8 cellular contexts compared by ENCODE assay signal in genomic region chr13:40682449-40683240, GRCh38. TPM values are rescaled to one million over a fixed set of nuclear protein-coding genes. Genes with fewer than 3 reads are reported as not detected.
DNase-seq lines count a peak whose midpoint lies in the region; ATAC-seq, FAIRE-seq and TF ChIP-seq lines count a peak whose summit lies in the region.

No MANE protein-coding gene starts in this region.

- FAIRE-seq in H54 (lab: Jason Lieb, UNC): no peak

- POLR2A ChIA-PET in naive thymus-derived CD8-positive, alpha-beta T cell (lab: Charles Lee): interaction anchor here (0.7 to 3.8 kb wide), 4 partner anchors 14 to 740 kb away, joined by 3 to 14 read pairs (median 3); no protein-coding TSS in a partner anchor

- H3K27me3 ChIP-seq in brain microvascular endothelial cell (replicated peaks): no peaks in the 10 kb centered on the region

- no peak overlapping the region for H3K27ac ChIP-seq in brain microvascular endothelial cell

- peaks cover 16% of the 10 kb centered on the region for H3K4me1 Mint-ChIP-seq in activated naive CD4-positive, alpha-beta T cell treated with anti-CD3 and anti-CD28 coated beads, Interleukin-2, amount 50 U/mL, for 24 hours
- peaks cover 12% of the 10 kb centered on the region for H3K4me1 Mint-ChIP-seq in activated naive CD4-positive, alpha-beta T cell treated with anti-CD3 and anti-CD28 coated beads for 36 hours (ENCODE audit: low read depth)
- peaks cover 6 to 16% (median 12%) of the 10 kb centered on the region in 4 donors for H3K4me1 Mint-ChIP-seq in naive thymus-derived CD8-positive, alpha-beta T cell

- no peaks in the 10 kb centered on the region for H3K27me3 Mint-ChIP-seq in activated naive CD4-positive, alpha-beta T cell treated with anti-CD3 and anti-CD28 coated beads, Interleukin-2, amount 50 U/mL, for 24 hours
- no peaks in the 10 kb centered on the region for H3K27me3 Mint-ChIP-seq in activated naive CD4-positive, alpha-beta T cell treated with anti-CD3 and anti-CD28 coated beads for 36 hours (ENCODE audit: low read depth)
- H3K27me3 Mint-ChIP-seq in naive thymus-derived CD8-positive, alpha-beta T cell: no peaks in the 10 kb centered on the region

- TF ChIP-seq CTCF in choroid plexus epithelial cell (conservative IDR thresholded peaks at IDR 0.05; ENCODE audit: low read depth, low read length) (peak; percentile 45), brain microvascular endothelial cell (IDR thresholded peaks at IDR 0.05; ENCODE audit: low read depth, low read length, missing control alignments) (no peak)

- H3K36me3 ChIP-seq in brain microvascular endothelial cell (replicated peaks): no peaks in the 10 kb centered on the region

- peak; percentile 54 to 75 for ATAC-seq in naive thymus-derived CD8-positive, alpha-beta T cell
- ATAC-seq in HG03045 (IDR thresholded peaks at IDR 0.05; ENCODE audit: unreplicated experiment): no peak

- CTCF ChIA-PET in activated naive CD4-positive, alpha-beta T cell treated with anti-CD3 and anti-CD28 coated beads for 36 hours (lab: Charles Lee): interaction anchor here (0.6 to 4.1 kb wide), 47 partner anchors 9 to 1012 kb away, joined by 3 to 30 read pairs (median 3); no protein-coding TSS in a partner anchor

- no peak for TF ChIP-seq POLR2A in H54 (IDR thresholded peaks at IDR 0.05; ENCODE audit: low read depth, low read length)

- peak overlapping the region; percentile 62 for H3K27ac Mint-ChIP-seq in activated naive CD4-positive, alpha-beta T cell treated with anti-CD3 and anti-CD28 coated beads, Interleukin-2, amount 50 U/mL, for 24 hours
- no peak overlapping the region for H3K27ac Mint-ChIP-seq in activated naive CD4-positive, alpha-beta T cell treated with anti-CD3 and anti-CD28 coated beads for 36 hours
- peak overlapping the region in 5 of 10 donors; percentile 14 to 83 (median 54) for H3K27ac Mint-ChIP-seq in naive thymus-derived CD8-positive, alpha-beta T cell

- H3K4me3 ChIP-seq in choroid plexus epithelial cell (ENCODE audit: low read depth, low read length): no peak overlapping the region
- H3K4me3 ChIP-seq in brain microvascular endothelial cell (ENCODE audit: low read depth, low read length): no peak overlapping the region

- intact Hi-C loops in activated naive CD4-positive, alpha-beta T cell treated with anti-CD3 and anti-CD28 coated beads for 36 hours (cut with micrococcal nuclease): loop anchor here (1.0 to 5.0 kb wide), 7 partner anchors 95 to 998 kb away; no protein-coding TSS in a partner anchor

- H3K9me3 Mint-ChIP-seq in activated naive CD4-positive, alpha-beta T cell treated with anti-CD3 and anti-CD28 coated beads, Interleukin-2, amount 50 U/mL, for 24 hours: no peaks in the 10 kb centered on the region
- H3K9me3 Mint-ChIP-seq in activated naive CD4-positive, alpha-beta T cell treated with anti-CD3 and anti-CD28 coated beads for 36 hours: no peaks in the 10 kb centered on the region
- H3K9me3 Mint-ChIP-seq in naive thymus-derived CD8-positive, alpha-beta T cell: no peaks in the 10 kb centered on the region

- in situ Hi-C loops in brain microvascular endothelial cell (cut with HindIII; ENCODE audit: low pct_ligation_motif_present, low sequenced_read_pairs): no loop called here

- H3K36me3 Mint-ChIP-seq in activated naive CD4-positive, alpha-beta T cell treated with anti-CD3 and anti-CD28 coated beads, Interleukin-2, amount 50 U/mL, for 24 hours: no peaks in the 10 kb centered on the region
- no peaks in the 10 kb centered on the region for H3K36me3 Mint-ChIP-seq in activated naive CD4-positive, alpha-beta T cell treated with anti-CD3 and anti-CD28 coated beads for 36 hours (ENCODE audit: low read depth)
- no peaks in the 10 kb centered on the region for H3K36me3 Mint-ChIP-seq in naive thymus-derived CD8-positive, alpha-beta T cell

- DNase-seq in activated naive CD4-positive, alpha-beta T cell treated with anti-CD3 and anti-CD28 coated beads for 36 hours: no peak
- peak; percentile 33 for DNase-seq in NCI-H526 treated with DMSO at 0.1 percent for 48 hours (lab: John Stamatoyannopoulos, UW)
- peak; percentile 56 for DNase-seq in choroid plexus epithelial cell (ENCODE audit: low read depth)
- peak in 3 of 10 donors; percentile 57 to 68 (median 58) for DNase-seq in naive thymus-derived CD8-positive, alpha-beta T cell
- no peak for DNase-seq in H54 (ENCODE audit: insufficient read length, low spot score)
- DNase-seq in brain microvascular endothelial cell: no peak

- H3K4me3 Mint-ChIP-seq in activated naive CD4-positive, alpha-beta T cell treated with anti-CD3 and anti-CD28 coated beads, Interleukin-2, amount 50 U/mL, for 24 hours: peak overlapping the region; percentile 67
- H3K4me3 Mint-ChIP-seq in activated naive CD4-positive, alpha-beta T cell treated with anti-CD3 and anti-CD28 coated beads for 36 hours: no peak overlapping the region
- H3K4me3 Mint-ChIP-seq in naive thymus-derived CD8-positive, alpha-beta T cell: peak overlapping the region in 5 of 10 donors; percentile 15 to 60 (median 32)

RNA-seq across cellular contexts. Expression of gene FOXO1, which starts 16.2 kb away (rescaled TPM):
- 10 to 100 TPM; 30.9 to 32.1 TPM for total RNA-seq in activated naive CD4-positive, alpha-beta T cell treated with anti-CD3 and anti-CD28 coated beads for 36 hours
- total RNA-seq in naive thymus-derived CD8-positive, alpha-beta T cell: 100 to 1,000 TPM; 101 to 103 TPM
- 100 to 1,000 TPM in 1 of 3 donors, 10 to 100 TPM in 2; 59.1 to 137 (median 86.5) TPM for polyA plus RNA-seq in naive thymus-derived CD8-positive, alpha-beta T cell

Comparison
In these comparisons a context has a peak if more than half of its experiments do, and no peak if none do; other contexts are left out.
1. DNase-seq: peak in NCI-H526 treated with DMSO at 0.1 percent for 48 hours (single experiment) and choroid plexus epithelial cell (single experiment); none in activated naive CD4-positive, alpha-beta T cell treated with anti-CD3 and anti-CD28 coated beads for 36 hours (single experiment), H54 (single experiment) and brain microvascular endothelial cell (single experiment).